In the genomic region with DNA sequence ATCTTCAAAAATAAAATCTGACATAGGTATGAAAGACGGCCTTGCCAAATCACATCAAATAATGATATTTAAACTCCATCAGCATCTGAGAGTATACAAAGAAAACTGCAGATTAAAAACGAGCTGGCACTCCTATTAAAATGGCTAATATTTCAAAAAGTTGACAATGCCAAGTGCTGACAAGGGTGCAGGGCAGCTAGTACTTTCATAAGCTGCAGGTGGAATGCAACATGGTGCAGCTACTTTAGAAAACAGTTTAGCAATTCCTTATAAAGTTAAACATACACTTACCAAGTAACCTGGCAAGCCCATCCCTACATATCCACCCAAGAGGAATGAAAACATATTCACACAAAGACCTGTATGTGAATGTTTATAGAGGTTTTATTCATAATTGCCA, we compare ENCODE assay signal across 24 cellular contexts. TPM values are rescaled to one million over a fixed set of nuclear protein-coding genes. Genes with fewer than 3 reads are reported as not detected.
DNase-seq lines count a peak whose midpoint lies in the region; ATAC-seq, FAIRE-seq and TF ChIP-seq lines count a peak whose summit lies in the region.
"Had no signal": no experiment of that assay in that cellular context is flagged by ENCODE, and none has a peak within 500 bp of the region (broad histone marks: within the 10 kb centered on the region; RNA-seq: fewer than 3 reads in every experiment).

No MANE protein-coding gene starts in this region.

- no peak for DNase-seq in HepG2 (ENCODE audit: low spot score)
- no peak for DNase-seq in right lobe of liver
- no peak for DNase-seq in HL-60 (ENCODE audit: low read depth in 1 of 2, low spot score in 1 of 2)
- DNase-seq in endodermal cell, result peak; percentile 3
- no peak for DNase-seq in stimulated activated effector memory CD8-positive, alpha-beta T cell treated with anti-CD3 and anti-CD28 coated beads, Interleukin-12 subunit alpha, Interleukin-12 subunit beta, amount 100 ng/mL, for 72 hours (ENCODE audit: low spot score in 2 of 2)
- DNase-seq in small intestine, result no peak
- no peak for DNase-seq in mesendoderm
- DNase-seq in GDM1 (lab: John Stamatoyannopoulos, UW), result no peak
- DNase-seq: Calu3, DMS153, MM.1S, NCI-H1048, NCI-H1417 treated with DMSO at 0.1 percent for 48 hours, NCI-H187, NCI-H446, NCI-H526 treated with DMSO at 0.1 percent for 48 hours had no signal

- intact Hi-C loops in HepG2 (cut with micrococcal nuclease; ENCODE audit: unreplicated experiment), result no loop called here
- intact Hi-C loops in right lobe of liver (cut with DNase I), result no loop called here

- CTCF ChIA-PET in HepG2 (lab: Yijun Ruan, JAX; ENCODE audit: low intra/inter-chr PET ratio, low total read pairs), result no interaction called here

- H3K79me2 ChIP-seq in HepG2 (ENCODE audit: insufficient read depth, low read length) (peaks cover 24% of the 10 kb centered on the region), mesendoderm (ENCODE audit: control insufficient read depth, insufficient read depth, low read length) (no peaks in the 10 kb centered on the region)

- H3K27me3 Mint-ChIP-seq in endodermal cell (ENCODE audit: insufficient read depth), result peaks cover 15% of the 10 kb centered on the region

- H3K36me3 Mint-ChIP-seq in endodermal cell (ENCODE audit: low read depth), result no peaks in the 10 kb centered on the region
- H3K36me3 Mint-ChIP-seq in stimulated activated effector memory CD8-positive, alpha-beta T cell treated with anti-CD3 and anti-CD28 coated beads, Interleukin-12 subunit alpha, Interleukin-12 subunit beta, amount 100 ng/mL, for 72 hours, result peaks cover 35% of the 10 kb centered on the region

- BruUV-seq in HepG2 (replicated peaks; lab: Mats Ljungman, UMichigan), result no TSS peak

- no peaks in the 10 kb centered on the region for H3K27me3 ChIP-seq in HepG2 (ENCODE audit: control insufficient read depth in 1 of 2, insufficient read depth in 2 of 2, low read length in 2 of 2)
- H3K27me3 ChIP-seq in right lobe of liver, result no peaks in the 10 kb centered on the region
- H3K27me3 ChIP-seq in HL-60 (ENCODE audit: insufficient read depth, poor library complexity, severe bottlenecking), result no peaks in the 10 kb centered on the region
- peaks cover 22% of the 10 kb centered on the region for H3K27me3 ChIP-seq in endodermal cell (ENCODE audit: control insufficient read depth, insufficient read depth, low read length, poor library complexity, severe bottlenecking)
- no peaks in the 10 kb centered on the region for H3K27me3 ChIP-seq in small intestine (ENCODE audit: control insufficient read depth in 2 of 2, insufficient read depth in 2 of 2, low read length in 2 of 2)
- H3K27me3 ChIP-seq in mesendoderm (ENCODE audit: insufficient read depth, low read length, poor library complexity), result no peaks in the 10 kb centered on the region
- H3K27me3 ChIP-seq: SJSA1 had no signal

- POLR2A ChIA-PET in HepG2 (lab: Yijun Ruan, JAX), result interaction anchor here (0.9 kb wide), 1 partner anchor 11 kb away, joined by 3 read pairs; no protein-coding TSS in a partner anchor

- H2AFZ ChIP-seq in HepG2 (ENCODE audit: low read length), result no peak overlapping the region

- TF ChIP-seq CTCF in HepG2 (CRISPR knock-in tag; IDR thresholded peaks at IDR 0.05), result no peak
- no peak for TF ChIP-seq CTCF in right lobe of liver (IDR thresholded peaks at IDR 0.05)
- TF ChIP-seq CTCF in HL-60 (IDR thresholded peaks at IDR 0.05; ENCODE audit: insufficient read depth, low read length), result no peak
- TF ChIP-seq CTCF in endodermal cell (conservative IDR thresholded peaks at IDR 0.05), result no peak

- H3K4me1 Mint-ChIP-seq in endodermal cell, result peaks cover 37% of the 10 kb centered on the region
- H3K4me1 Mint-ChIP-seq in stimulated activated effector memory CD8-positive, alpha-beta T cell treated with anti-CD3 and anti-CD28 coated beads, Interleukin-12 subunit alpha, Interleukin-12 subunit beta, amount 100 ng/mL, for 72 hours, result peaks cover 88% of the 10 kb centered on the region

- H2BK120ac ChIP-seq in mesendoderm (ENCODE audit: low read depth, low read length), result no peak overlapping the region

- H3K56ac ChIP-seq in mesendoderm (ENCODE audit: low read length), result no peak overlapping the region

- peaks cover 2 to 10% of the 10 kb centered on the region in 2 experiments; a peak in 2 of 5 replicates for H3K36me3 ChIP-seq in HepG2 (replicated peaks in 1 of 2; ENCODE audit: control insufficient read depth in 1 of 2, insufficient read depth in 2 of 2, low read length in 2 of 2)
- H3K36me3 ChIP-seq in right lobe of liver, result no peaks in the 10 kb centered on the region
- no peaks in the 10 kb centered on the region for H3K36me3 ChIP-seq in endodermal cell (ENCODE audit: control insufficient read depth, insufficient read depth, low read length)
- H3K36me3 ChIP-seq in small intestine (ENCODE audit: control insufficient read depth in 2 of 2, insufficient read depth in 2 of 2, low read length in 2 of 2), result no peaks in the 10 kb centered on the region
- H3K36me3 ChIP-seq in mesendoderm (ENCODE audit: control insufficient read depth, insufficient read depth, low read length), result no peaks in the 10 kb centered on the region

- H2BK15ac ChIP-seq in mesendoderm (replicated peaks; ENCODE audit: low read depth), result no peak overlapping the region

- in situ Hi-C loops in HepG2 (cut with HindIII; ENCODE audit: extremely low pct_ligation_motif_present, low pct_unique_long_range_greater_than_20kb), result no loop called here

- TF ChIP-seq POLR2A in HepG2 (IDR thresholded peaks at IDR 0.05; ENCODE audit: insufficient read depth in 1 of 2, low read depth in 2 of 2, low read length in 2 of 2), result no peak
- no peak for TF ChIP-seq POLR2A in right lobe of liver (IDR thresholded peaks at IDR 0.05)

- no peaks in the 10 kb centered on the region for H3K9me3 ChIP-seq in HepG2 (ENCODE audit: low read length)
- no peaks in the 10 kb centered on the region for H3K9me3 ChIP-seq in right lobe of liver
- no peaks in the 10 kb centered on the region for H3K9me3 ChIP-seq in endodermal cell (ENCODE audit: control insufficient read depth, low read length)
- no peaks in the 10 kb centered on the region for H3K9me3 ChIP-seq in small intestine (ENCODE audit: control insufficient read depth, low read depth)
- H3K9me3 ChIP-seq: SJSA1 had no signal

- no peak for ATAC-seq in HepG2
- no peak for ATAC-seq in right lobe of liver
- no peak for ATAC-seq in stimulated activated effector memory CD8-positive, alpha-beta T cell treated with anti-CD3 and anti-CD28 coated beads, Interleukin-12 subunit alpha, Interleukin-12 subunit beta, amount 100 ng/mL, for 72 hours
- ATAC-seq: K562, Right ventricle myocardium inferior had no signal

- H3K9ac ChIP-seq in HepG2 (ENCODE audit: insufficient read depth, low read depth, low read length), result no peak overlapping the region
- no peak overlapping the region for H3K9ac ChIP-seq in endodermal cell (ENCODE audit: extremely low read depth, low read length, poor library complexity, severe bottlenecking)
- no peak overlapping the region for H3K9ac ChIP-seq in mesendoderm (ENCODE audit: low read length)

- H3K79me1 ChIP-seq in mesendoderm (ENCODE audit: low read length), result peaks cover 3% of the 10 kb centered on the region

- H4K5ac ChIP-seq in mesendoderm (ENCODE audit: low read length), result no peak overlapping the region

- H3K23ac ChIP-seq in mesendoderm (ENCODE audit: low read length), result no peak overlapping the region

- FAIRE-seq in HepG2 (lab: Jason Lieb, UNC), result no peak
- FAIRE-seq in small intestine (lab: Jason Lieb, UNC), result no peak
- FAIRE-seq: A204.1, GM18507, GM19239, K562 had no signal

- H3K27ac Mint-ChIP-seq in endodermal cell, result no peak overlapping the region
- H3K27ac Mint-ChIP-seq in stimulated activated effector memory CD8-positive, alpha-beta T cell treated with anti-CD3 and anti-CD28 coated beads, Interleukin-12 subunit alpha, Interleukin-12 subunit beta, amount 100 ng/mL, for 72 hours, result peak overlapping the region; percentile 70

- peaks cover 4% of the 10 kb centered on the region; the same call in 1 of the 2 replicates for H4K20me1 ChIP-seq in HepG2 (ENCODE audit: insufficient read depth, low read length)

- no peak for TF ChIP-seq RAD21 in HepG2 (CRISPR knock-in tag; IDR thresholded peaks at IDR 0.05)

- H2AK5ac ChIP-seq in mesendoderm (ENCODE audit: low read length), result no peak overlapping the region

- H3K18ac ChIP-seq in mesendoderm (ENCODE audit: low read length), result no peak overlapping the region

- no peak overlapping the region for H4K8ac ChIP-seq in mesendoderm (ENCODE audit: low read depth, low read length)

- H3K4me1 ChIP-seq in HepG2 (ENCODE audit: insufficient read depth, low read length) (peaks cover 43% of the 10 kb centered on the region), right lobe of liver (peaks cover 0 to 63% (median 36%) of the 10 kb centered on the region in 4 donors), endodermal cell (ENCODE audit: control insufficient read depth, insufficient read depth, low read length) (peaks cover 27% of the 10 kb centered on the region), small intestine (ENCODE audit: control insufficient read depth in 2 of 2, insufficient read depth in 1 of 2, low read depth in 1 of 2, low read length in 1 of 2) (peaks cover 34 to 60% of the 10 kb centered on the region in 2 donors), mesendoderm (ENCODE audit: control insufficient read depth, low read depth, low read length) (peaks cover 12% of the 10 kb centered on the region)

- H3K4ac ChIP-seq in mesendoderm (ENCODE audit: low read depth, low read length), result no peak overlapping the region

- H3K9me3 Mint-ChIP-seq in endodermal cell, result no peaks in the 10 kb centered on the region
- no peaks in the 10 kb centered on the region for H3K9me3 Mint-ChIP-seq in stimulated activated effector memory CD8-positive, alpha-beta T cell treated with anti-CD3 and anti-CD28 coated beads, Interleukin-12 subunit alpha, Interleukin-12 subunit beta, amount 100 ng/mL, for 72 hours

- H3K27ac ChIP-seq in HepG2 (ENCODE audit: extremely low read length, insufficient read depth, low read length) (no peak overlapping the region), right lobe of liver (peak overlapping the region in 1 of 3 donors; percentile 79), HL-60 (replicated peaks) (peak overlapping the region; percentile 86), endodermal cell (ENCODE audit: low read depth, low read length) (no peak overlapping the region), small intestine (ENCODE audit: low read depth in 1 of 2, low read length in 1 of 2) (no peak overlapping the region), mesendoderm (ENCODE audit: low read depth, low read length) (no peak overlapping the region)
- H3K27ac ChIP-seq: SJSA1 had no signal

- H3K4me3 ChIP-seq in HepG2 (replicated peaks in 1 of 3; ENCODE audit: insufficient read depth in 1 of 3, low read depth in 2 of 3, low read length in 3 of 3) (no peak overlapping the region), right lobe of liver (no peak overlapping the region), HL-60 (replicated peaks; ENCODE audit: insufficient read depth, low read length) (no peak overlapping the region), endodermal cell (ENCODE audit: low read length) (no peak overlapping the region), small intestine (ENCODE audit: low read depth in 1 of 2, low read length in 2 of 2) (no peak overlapping the region), mesendoderm (ENCODE audit: low read length) (no peak overlapping the region)
- H3K4me3 ChIP-seq: K562, SJSA1 had no signal

- no peak overlapping the region for H3K4me3 Mint-ChIP-seq in endodermal cell
- H3K4me3 Mint-ChIP-seq in stimulated activated effector memory CD8-positive, alpha-beta T cell treated with anti-CD3 and anti-CD28 coated beads, Interleukin-12 subunit alpha, Interleukin-12 subunit beta, amount 100 ng/mL, for 72 hours, result no peak overlapping the region

- no peak for TF ChIP-seq EP300 in HepG2 (IDR thresholded peaks at IDR 0.05; ENCODE audit: low read depth in 2 of 2, low read length in 2 of 2)
- TF ChIP-seq EP300 in HepG2 (CRISPR knock-in tag; IDR thresholded peaks at IDR 0.05; ENCODE audit: borderline replicate concordance), result no peak

- 81% methylated on average over 2 of the region's 2 CpGs for WGBS in HepG2 (ENCODE audit: low lambda C conversion rate)
- WGBS in right lobe of liver (ENCODE audit: insufficient coverage, low coverage, low lambda C conversion rate, missing lambda C conversion rate), result 74% methylated on average over 2 of the region's 2 CpGs
- 80 to 93% methylated on average over 1 to 2 of the region's 2 CpGs for WGBS in endodermal cell (ENCODE audit: insufficient coverage in 1 of 2, insufficient read length in 1 of 2), 2 experiments
- 68 to 81% (median 71%) methylated on average over 2 of the region's 2 CpGs for whole genome bisulfite sequencing in small intestine, 3 donors
- WGBS in mesendoderm (ENCODE audit: extremely low coverage, insufficient coverage, low lambda C conversion rate), result no CpG with 5 or more reads among the region's 2 CpGs

- H3K4me2 ChIP-seq in HepG2 (ENCODE audit: low read depth, low read length), result no peak overlapping the region
- H3K4me2 ChIP-seq in mesendoderm (ENCODE audit: low read length), result no peak overlapping the region

- no peak overlapping the region for H2BK5ac ChIP-seq in mesendoderm (ENCODE audit: low read length)

RNA-seq across cellular contexts. Expression of a gene that starts 23.0 kb away (rescaled TPM):
- 7.9 and 10.1 TPM in 2 replicates for total RNA-seq in HepG2 (2016; rRNA removed; fragmentation: Illumina TruSeq; extraction: Trizol)
- 4.1 and 5.1 TPM in 2 replicates for total RNA-seq in HepG2 (2016; cell fraction: cytosol; rRNA removed; fragmentation: Illumina TruSeq; extraction: Trizol; ENCODE audit: low read depth)
- 7.4 and 10.4 TPM in 2 replicates for total RNA-seq in HepG2 (2016; cell fraction: insoluble cytoplasmic fraction; rRNA removed; fragmentation: Illumina TruSeq; extraction: Trizol)
- total RNA-seq in HepG2 (2016; cell fraction: membrane; rRNA removed; fragmentation: Illumina TruSeq; extraction: Trizol), result 4.5 and 5.3 TPM in 2 replicates
- total RNA-seq in HepG2 (2016; cell fraction: nucleus; rRNA removed; fragmentation: Illumina TruSeq; extraction: Trizol), result 12.1 and 12.6 TPM in 2 replicates
- polyA plus RNA-seq in HepG2 (2011; rRNA removed), result 14.4 and 18.8 TPM in 2 replicates
- 8.9 and 11.2 TPM in 2 replicates for polyA plus RNA-seq in HepG2 (2011; cell fraction: cytosol; rRNA removed)
- polyA plus RNA-seq in HepG2 (2011; cell fraction: nucleus; rRNA removed), result 36.0 and 41.0 TPM in 2 replicates
- 7.6 and 13.3 TPM in 2 replicates for polyA plus RNA-seq in HepG2 (2012)
- polyA plus RNA-seq in HepG2 (2016; cell fraction: cytosol; fragmentation: Illumina TruSeq; extraction: Trizol; ENCODE audit: low read depth), result 0.70 and 0.78 TPM in 2 replicates
- polyA plus RNA-seq in HepG2 (2016; cell fraction: insoluble cytoplasmic fraction; fragmentation: Illumina TruSeq; extraction: Trizol; ENCODE audit: low read depth), result 5.9 and 9.0 TPM in 2 replicates
- 1.7 and 1.9 TPM in 2 replicates for polyA plus RNA-seq in HepG2 (2016; cell fraction: membrane; fragmentation: Illumina TruSeq; extraction: Trizol; ENCODE audit: low read depth)
- polyA plus RNA-seq in HepG2 (2016; cell fraction: nucleus; fragmentation: Illumina TruSeq; extraction: Trizol; ENCODE audit: insufficient read depth, low read depth), result 16.5 and 18.2 TPM in 2 replicates
- 27.1 and 31.4 TPM in 2 replicates for polyA minus RNA-seq in HepG2 (2011; rRNA and poly(A)+ RNA removed; ENCODE audit: low replicate concordance)
- polyA minus RNA-seq in HepG2 (2011; cell fraction: cytosol; rRNA and poly(A)+ RNA removed), result 8.7 and 10.4 TPM in 2 replicates
- polyA minus RNA-seq in HepG2 (2011; cell fraction: nucleus; rRNA and poly(A)+ RNA removed), result 28.2 and 32.3 TPM in 2 replicates
- total RNA-seq in right lobe of liver, result 10 to 100 TPM; 23.7 to 81.4 (median 29.6) TPM
- total RNA-seq in endodermal cell, result 10 to 100 TPM; 13.8 to 23.8 TPM
- polyA plus RNA-seq in endodermal cell (2013, experiment 1 of 2), result 10.7 TPM
- 12.9 TPM for polyA plus RNA-seq in endodermal cell (2013, experiment 2 of 2)
- polyA plus RNA-seq in small intestine, result 10 to 100 TPM in 1 of 3 donors, 1 to 10 TPM in 2; 7.6 to 16.0 (median 7.8) TPM
- polyA plus RNA-seq in mesendoderm (2013, experiment 1 of 2), result 5.2 TPM
- 5.4 TPM for polyA plus RNA-seq in mesendoderm (2013, experiment 2 of 2)

RNA-seq across cellular contexts. Expression of a gene that starts 37.8 kb away (rescaled TPM):
- total RNA-seq in HepG2 (2016; rRNA removed; fragmentation: Illumina TruSeq; extraction: Trizol) (not detected in 2 replicates), right lobe of liver (not detected), endodermal cell (not detected)
- not detected in 2 replicates for total RNA-seq in HepG2 (2016; cell fraction: cytosol; rRNA removed; fragmentation: Illumina TruSeq; extraction: Trizol; ENCODE audit: low read depth)
- not detected in 2 replicates for total RNA-seq in HepG2 (2016; cell fraction: insoluble cytoplasmic fraction; rRNA removed; fragmentation: Illumina TruSeq; extraction: Trizol)
- not detected in 2 replicates for total RNA-seq in HepG2 (2016; cell fraction: membrane; rRNA removed; fragmentation: Illumina TruSeq; extraction: Trizol)
- total RNA-seq in HepG2 (2016; cell fraction: nucleus; rRNA removed; fragmentation: Illumina TruSeq; extraction: Trizol), result not detected in 2 replicates
- polyA plus RNA-seq in HepG2 (2011; rRNA removed) (not detected in 2 replicates), small intestine (1 to 10 TPM; 1.7 to 3.8 (median 2.9) TPM)
- polyA plus RNA-seq in HepG2 (2011; cell fraction: cytosol; rRNA removed), result not detected in 2 replicates
- polyA plus RNA-seq in HepG2 (2011; cell fraction: nucleus; rRNA removed), result not detected in 2 replicates
- 0.05 TPM in 1 of 2 replicates, not detected in the other for polyA plus RNA-seq in HepG2 (2012)
- not detected in 2 replicates for polyA plus RNA-seq in HepG2 (2016; cell fraction: cytosol; fragmentation: Illumina TruSeq; extraction: Trizol; ENCODE audit: low read depth)
- not detected in 2 replicates for polyA plus RNA-seq in HepG2 (2016; cell fraction: insoluble cytoplasmic fraction; fragmentation: Illumina TruSeq; extraction: Trizol; ENCODE audit: low read depth)
- polyA plus RNA-seq in HepG2 (2016; cell fraction: membrane; fragmentation: Illumina TruSeq; extraction: Trizol; ENCODE audit: low read depth), result not detected in 2 replicates
- not detected in 2 replicates for polyA plus RNA-seq in HepG2 (2016; cell fraction: nucleus; fragmentation: Illumina TruSeq; extraction: Trizol; ENCODE audit: insufficient read depth, low read depth)
- not detected in 2 replicates for polyA minus RNA-seq in HepG2 (2011; rRNA and poly(A)+ RNA removed; ENCODE audit: low replicate concordance)
- polyA minus RNA-seq in HepG2 (2011; cell fraction: cytosol; rRNA and poly(A)+ RNA removed), result not detected in 2 replicates
- not detected in 2 replicates for polyA minus RNA-seq in HepG2 (2011; cell fraction: nucleus; rRNA and poly(A)+ RNA removed)
- not detected for polyA plus RNA-seq in endodermal cell (2013, experiment 1 of 2)
- not detected for polyA plus RNA-seq in endodermal cell (2013, experiment 2 of 2)
- polyA plus RNA-seq in mesendoderm (2013, experiment 1 of 2), result not detected
- polyA plus RNA-seq in mesendoderm (2013, experiment 2 of 2), result not detected
- total RNA-seq: Calu3, G401, H4, K562, Right ventricle myocardium inferior, SJSA1 had no signal
- polyA plus RNA-seq: K562 had no signal
